In the genomic region with DNA sequence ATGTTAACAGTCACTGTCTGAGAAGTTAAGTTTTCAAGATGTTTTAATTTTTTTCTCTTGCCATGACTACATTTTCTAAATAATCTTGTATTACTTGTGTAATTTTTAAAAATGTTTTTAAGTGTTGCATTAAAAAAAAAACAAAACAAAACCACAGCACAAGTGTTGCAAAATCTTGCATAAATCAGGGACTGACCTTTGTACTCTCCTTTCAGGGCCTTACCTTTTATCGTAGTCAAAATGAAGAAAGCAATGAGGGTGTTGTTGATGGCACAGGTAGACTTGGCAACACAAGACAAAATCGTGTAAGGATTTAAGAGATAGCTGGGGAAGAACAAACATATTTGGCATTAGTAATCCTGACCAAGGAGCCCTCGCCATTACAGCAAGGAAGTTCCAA, we compare ENCODE assay signal across 15 cellular contexts. TPM values are rescaled to one million over a fixed set of nuclear protein-coding genes. Genes with fewer than 3 reads are reported as not detected.
A peak's percentile ranks its signal among the peaks of the same experiment; 100 is the strongest.
DNase-seq lines count a peak whose midpoint lies in the region; ATAC-seq and TF ChIP-seq lines count a peak whose summit lies in the region.
"Had no signal": no experiment of that assay in that cellular context is flagged by ENCODE, and none has a peak within 500 bp of the region (broad histone marks: within the 10 kb centered on the region; RNA-seq: fewer than 3 reads in every experiment).

No MANE protein-coding gene starts in this region.

- DNase-seq in WERI-Rb-1: no peak
- peak; percentile 60 for DNase-seq in fibroblast of villous mesenchyme (ENCODE audit: low read depth)
- DNase-seq in NCI-H2227 treated with DMSO at 0.1 percent for 48 hours (lab: John Stamatoyannopoulos, UW): no peak
- DNase-seq in RPMI8226: no peak
- no peak for DNase-seq in NCI-H1092 treated with DMSO at 0.1 percent for 48 hours (lab: John Stamatoyannopoulos, UW)
- DNase-seq: BE2C; CD8-positive, alpha-beta T cell; GM23248; KBM-7; NCI-H1048; NCI-H446; SHP77 treated with DMSO at 0.1 percent for 48 hours had no signal

- no peak for ATAC-seq in GM18861 (IDR thresholded peaks at IDR 0.05; ENCODE audit: unreplicated experiment)
- ATAC-seq: CD8-positive, alpha-beta T cell; Panc1 had no signal

- no peaks in the 10 kb centered on the region for H3K27me3 ChIP-seq in WERI-Rb-1 (ENCODE audit: insufficient read depth, low read depth, severe bottlenecking)
- H3K27me3 ChIP-seq in muscle layer of duodenum (ENCODE audit: low read depth, low read length): no peaks in the 10 kb centered on the region
- H3K27me3 ChIP-seq: BE2C had no signal

- H3K4me1 ChIP-seq in muscle layer of duodenum (ENCODE audit: control insufficient read depth in 1 of 2, insufficient read depth in 2 of 2, low read length in 2 of 2): no peaks in the 10 kb centered on the region
- H3K4me1 ChIP-seq: BE2C had no signal

- H3K36me3 ChIP-seq in WERI-Rb-1 (peaks cover 25% of the 10 kb centered on the region), muscle layer of duodenum (ENCODE audit: control insufficient read depth in 1 of 2, insufficient read depth in 2 of 2, low read length in 2 of 2) (peaks cover 0 to 8% of the 10 kb centered on the region in 2 donors)

- peak overlapping the region; percentile 59 for H3K27ac ChIP-seq in WERI-Rb-1
- peak overlapping the region; percentile 62 for H3K27ac ChIP-seq in muscle layer of duodenum (ENCODE audit: low read length)
- H3K27ac ChIP-seq: GM23248 had no signal

- no peak for TF ChIP-seq CTCF in WERI-Rb-1 (IDR thresholded peaks at IDR 0.05; ENCODE audit: low read depth, low read length)
- TF ChIP-seq CTCF in fibroblast of villous mesenchyme (IDR thresholded peaks at IDR 0.05; ENCODE audit: insufficient read depth, low read depth, low read length): no peak

- no peak overlapping the region for H3K4me3 ChIP-seq in WERI-Rb-1 (ENCODE audit: low read depth, low read length)
- no peak overlapping the region for H3K4me3 ChIP-seq in fibroblast of villous mesenchyme (ENCODE audit: low read depth, low read length)
- no peak overlapping the region for H3K4me3 ChIP-seq in muscle layer of duodenum (ENCODE audit: low read depth in 1 of 2, low read length in 2 of 2)
- H3K4me3 ChIP-seq: GM23248 had no signal

- H3K9me3 ChIP-seq in WERI-Rb-1 (ENCODE audit: severe bottlenecking): no peaks in the 10 kb centered on the region
- H3K9me3 ChIP-seq in muscle layer of duodenum (ENCODE audit: control insufficient read depth in 1 of 2, low read length in 2 of 2): no peaks in the 10 kb centered on the region
- H3K9me3 ChIP-seq: BE2C had no signal

RNA-seq across cellular contexts. Expression of a gene that starts 42.5 kb away (rescaled TPM):
- total RNA-seq in fibroblast of villous mesenchyme: 10.0 and 13.0 TPM in 2 replicates
